In the genomic region with DNA sequence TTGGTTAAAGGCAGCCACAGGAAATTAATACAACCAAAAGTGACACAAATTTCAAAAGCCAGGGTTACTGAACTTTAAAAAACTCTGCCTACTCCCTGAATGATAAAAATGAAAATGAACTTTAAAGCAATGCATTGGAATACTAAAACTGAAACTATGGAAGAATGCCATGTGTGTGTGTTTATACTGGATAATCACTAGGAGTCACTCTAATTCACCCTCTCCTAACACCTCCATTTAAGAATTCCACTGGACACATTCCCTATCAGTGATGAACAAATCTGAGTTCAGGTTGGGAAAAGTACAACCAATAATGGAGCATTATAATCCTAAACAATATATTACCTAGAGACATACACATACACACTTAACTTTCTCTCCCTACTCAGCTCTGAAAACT, we compare ENCODE assay signal across 16 cellular contexts. TPM values are rescaled to one million over a fixed set of nuclear protein-coding genes. Genes with fewer than 3 reads are reported as not detected.
DNase-seq lines count a peak whose midpoint lies in the region; ATAC-seq lines count a peak whose summit lies in the region.
"Had no signal": no experiment of that assay in that cellular context is flagged by ENCODE, and none has a peak within 500 bp of the region (broad histone marks: within the 10 kb centered on the region; RNA-seq: fewer than 3 reads in every experiment).

No MANE protein-coding gene starts in this region.

- H4K20me1 ChIP-seq in GM23248 (ENCODE audit: insufficient read depth) = no peaks in the 10 kb centered on the region

- H3K9ac ChIP-seq in GM23248 = peak overlapping the region; percentile 11; the same call in 1 of the 2 replicates
- H3K9ac ChIP-seq: KMS-11 had no signal

- H3K4me3 ChIP-seq in GM23248 = no peak overlapping the region

- H3K9me3 ChIP-seq in GM23248 (ENCODE audit: low read depth) = no peaks in the 10 kb centered on the region

- no peak overlapping the region for H2AFZ ChIP-seq in GM23248

- peaks cover 10% of the 10 kb centered on the region; the same call in 1 of the 2 replicates for H3K4me1 ChIP-seq in GM23248 (ENCODE audit: insufficient read depth)

- H3K27ac Mint-ChIP-seq in immature natural killer cell = peak overlapping the region in 5 of 6 donors; percentile 26 to 76 (median 67)
- H3K27ac Mint-ChIP-seq in activated CD4-positive, alpha-beta memory T cell treated with anti-CD3 and anti-CD28 coated beads, Interleukin-2, amount 10 ng/mL, durations not matched to agents 7 days and 5 days = no peak overlapping the region
- no peak overlapping the region for H3K27ac Mint-ChIP-seq in activated naive CD4-positive, alpha-beta T cell treated with anti-CD3 and anti-CD28 coated beads for 36 hours
- H3K27ac Mint-ChIP-seq: activated B cell treated with CpG ODN at 0.5 μM for 24 hours, B cell had no signal

- H3K79me2 ChIP-seq in GM23248 (ENCODE audit: insufficient read depth) = peaks cover 52% of the 10 kb centered on the region

- intact Hi-C loops in head of caudate nucleus (cut with DNase I) = no loop called here
- intact Hi-C loops in activated naive CD4-positive, alpha-beta T cell treated with anti-CD3 and anti-CD28 coated beads for 36 hours (cut with micrococcal nuclease) = no loop called here

- H3K36me3 Mint-ChIP-seq in immature natural killer cell = peaks cover 16 to 36% (median 17%) of the 10 kb centered on the region in 3 donors
- peaks cover 46% of the 10 kb centered on the region for H3K36me3 Mint-ChIP-seq in activated CD4-positive, alpha-beta memory T cell treated with anti-CD3 and anti-CD28 coated beads, Interleukin-2, amount 10 ng/mL, durations not matched to agents 7 days and 5 days (ENCODE audit: low read depth)
- H3K36me3 Mint-ChIP-seq in activated naive CD4-positive, alpha-beta T cell treated with anti-CD3 and anti-CD28 coated beads for 36 hours (ENCODE audit: low read depth) = peaks cover 10% of the 10 kb centered on the region

- H3K27me3 Mint-ChIP-seq in immature natural killer cell (ENCODE audit: low read depth in 3 of 3) = peaks cover 0 to under 1% (median 0%) of the 10 kb centered on the region in 3 donors
- no peaks in the 10 kb centered on the region for H3K27me3 Mint-ChIP-seq in activated CD4-positive, alpha-beta memory T cell treated with anti-CD3 and anti-CD28 coated beads, Interleukin-2, amount 10 ng/mL, durations not matched to agents 7 days and 5 days
- H3K27me3 Mint-ChIP-seq in activated naive CD4-positive, alpha-beta T cell treated with anti-CD3 and anti-CD28 coated beads for 36 hours (ENCODE audit: low read depth) = no peaks in the 10 kb centered on the region
- H3K27me3 Mint-ChIP-seq: activated B cell treated with CpG ODN at 0.5 μM for 24 hours, B cell had no signal

- no peak overlapping the region for H3K4me3 Mint-ChIP-seq in immature natural killer cell
- no peak overlapping the region for H3K4me3 Mint-ChIP-seq in activated CD4-positive, alpha-beta memory T cell treated with anti-CD3 and anti-CD28 coated beads, Interleukin-2, amount 10 ng/mL, durations not matched to agents 7 days and 5 days
- no peak overlapping the region for H3K4me3 Mint-ChIP-seq in activated naive CD4-positive, alpha-beta T cell treated with anti-CD3 and anti-CD28 coated beads for 36 hours
- H3K4me3 Mint-ChIP-seq: activated B cell treated with CpG ODN at 0.5 μM for 24 hours, B cell had no signal

- POLR2A ChIA-PET in activated CD4-positive, alpha-beta memory T cell treated with anti-CD3 and anti-CD28 coated beads, Interleukin-2, amount 10 ng/mL, durations not matched to agents 7 days and 5 days (lab: Charles Lee) = no interaction called here

- H3K36me3 ChIP-seq in GM23248 (ENCODE audit: low read depth) = peaks cover 65% of the 10 kb centered on the region

- in situ Hi-C loops in GM23248 (cut with MboI) = no loop called here

- no peak overlapping the region for H3K4me2 ChIP-seq in GM23248 (ENCODE audit: unreplicated experiment)
- H3K4me2 ChIP-seq: KMS-11 had no signal

- ATAC-seq in HG02970 (IDR thresholded peaks at IDR 0.05; ENCODE audit: low FRiP score, unreplicated experiment) = no peak

- H3K9me2 ChIP-seq in GM23248 (ENCODE audit: insufficient read depth) = no peaks in the 10 kb centered on the region

- H3K9me3 Mint-ChIP-seq in immature natural killer cell = no peaks in the 10 kb centered on the region
- H3K9me3 Mint-ChIP-seq in activated CD4-positive, alpha-beta memory T cell treated with anti-CD3 and anti-CD28 coated beads, Interleukin-2, amount 10 ng/mL, durations not matched to agents 7 days and 5 days = no peaks in the 10 kb centered on the region
- no peaks in the 10 kb centered on the region for H3K9me3 Mint-ChIP-seq in activated naive CD4-positive, alpha-beta T cell treated with anti-CD3 and anti-CD28 coated beads for 36 hours
- H3K9me3 Mint-ChIP-seq: activated B cell treated with CpG ODN at 0.5 μM for 24 hours had no signal

- H3K27ac ChIP-seq in GM23248 = no peak overlapping the region
- H3K27ac ChIP-seq: KMS-11 had no signal

- peaks cover 30% of the 10 kb centered on the region for H3F3A ChIP-seq in GM23248 (ENCODE audit: insufficient read depth)

- DNase-seq in A172 (ENCODE audit: low spot score) (peak; percentile 27), GM23248 (peak; percentile 51), astrocyte of the hippocampus (ENCODE audit: low read depth, low spot score) (peak; percentile 13), immature natural killer cell (no peak), head of caudate nucleus (no peak)
- DNase-seq in activated CD4-positive, alpha-beta memory T cell treated with anti-CD3 and anti-CD28 coated beads, Interleukin-2, amount 10 ng/mL, durations not matched to agents 7 days and 5 days = no peak
- DNase-seq in activated naive CD4-positive, alpha-beta T cell treated with anti-CD3 and anti-CD28 coated beads for 36 hours = no peak
- DNase-seq: activated B cell treated with CpG ODN at 0.5 μM for 24 hours; activated CD8-positive, alpha-beta memory T cell treated with anti-CD3 and anti-CD28 coated beads, Interleukin-2, amount 50 U/mL, for 4 hours; cortex of kidney; mesendoderm; NCI-H1436 treated with DMSO at 0.1 percent for 48 hours; small intestine had no signal

- CTCF ChIA-PET in activated CD4-positive, alpha-beta memory T cell treated with anti-CD3 and anti-CD28 coated beads, Interleukin-2, amount 10 ng/mL, durations not matched to agents 7 days and 5 days (lab: Charles Lee) = interaction anchor here (2.0 kb wide), 1 partner anchor 97 kb away, joined by 6 read pairs; no protein-coding TSS in a partner anchor
- CTCF ChIA-PET in activated naive CD4-positive, alpha-beta T cell treated with anti-CD3 and anti-CD28 coated beads for 36 hours (lab: Charles Lee) = interaction anchor here (1.0 kb wide), 1 partner anchor 162 kb away, joined by 7 read pairs; no protein-coding TSS in a partner anchor

- H3K4me1 Mint-ChIP-seq in immature natural killer cell = peaks cover 13 to 18% of the 10 kb centered on the region in 2 donors
- peaks cover 9% of the 10 kb centered on the region for H3K4me1 Mint-ChIP-seq in activated CD4-positive, alpha-beta memory T cell treated with anti-CD3 and anti-CD28 coated beads, Interleukin-2, amount 10 ng/mL, durations not matched to agents 7 days and 5 days
- H3K4me1 Mint-ChIP-seq in activated naive CD4-positive, alpha-beta T cell treated with anti-CD3 and anti-CD28 coated beads for 36 hours (ENCODE audit: low read depth) = peaks cover 6% of the 10 kb centered on the region
- H3K4me1 Mint-ChIP-seq: activated B cell treated with CpG ODN at 0.5 μM for 24 hours, B cell had no signal

- no peaks in the 10 kb centered on the region for H3K27me3 ChIP-seq in GM23248 (replicated peaks; ENCODE audit: insufficient read depth)

RNA-seq across cellular contexts. Expression of a gene that starts 27.5 kb away (rescaled TPM):
- 45.4 and 60.1 TPM in 2 replicates for total RNA-seq in A172 (2014; rRNA removed; shearing (Covaris generic))
- total RNA-seq in GM23248 (2014; rRNA removed; shearing (Covaris generic)) = 1.8 and 4.3 TPM in 2 replicates
- 4.2 and 4.9 TPM in 2 replicates for polyA plus RNA-seq in GM23248 (2016; fragmentation: Nextera tagmentation; extraction: Ambion mirVana)
- 10 to 100 TPM; 63.6 to 85.2 (median 84.6) TPM for polyA plus RNA-seq in immature natural killer cell
- 10 to 100 TPM; 13.1 to 14.9 TPM for total RNA-seq in activated CD4-positive, alpha-beta memory T cell treated with anti-CD3 and anti-CD28 coated beads, Interleukin-2, amount 10 ng/mL, durations not matched to agents 7 days and 5 days
- 1 to 10 TPM; 3.5 to 3.7 TPM for total RNA-seq in activated naive CD4-positive, alpha-beta T cell treated with anti-CD3 and anti-CD28 coated beads for 36 hours

RNA-seq across cellular contexts. Expression of a gene that starts 29.4 kb away (rescaled TPM):
- total RNA-seq in A172 (2014; rRNA removed; shearing (Covaris generic)) = 111 and 121 TPM in 2 replicates
- 199 and 210 TPM in 2 replicates for total RNA-seq in GM23248 (2014; rRNA removed; shearing (Covaris generic))
- polyA plus RNA-seq in GM23248 (2016; fragmentation: Nextera tagmentation; extraction: Ambion mirVana) (79.5 and 79.9 TPM in 2 replicates), immature natural killer cell (10 to 100 TPM; 28.0 to 33.7 (median 29.8) TPM)
- total RNA-seq in activated CD4-positive, alpha-beta memory T cell treated with anti-CD3 and anti-CD28 coated beads, Interleukin-2, amount 10 ng/mL, durations not matched to agents 7 days and 5 days = 10 to 100 TPM; 33.0 to 33.2 TPM
- 10 to 100 TPM; 19.5 to 21.0 TPM for total RNA-seq in activated naive CD4-positive, alpha-beta T cell treated with anti-CD3 and anti-CD28 coated beads for 36 hours

RNA-seq across cellular contexts. Expression of a gene that starts 39.6 kb away (rescaled TPM):
- 79.0 and 79.3 TPM in 2 replicates for total RNA-seq in A172 (2014; rRNA removed; shearing (Covaris generic))
- 66.9 and 113 TPM in 2 replicates for total RNA-seq in GM23248 (2014; rRNA removed; shearing (Covaris generic))
- polyA plus RNA-seq in GM23248 (2016; fragmentation: Nextera tagmentation; extraction: Ambion mirVana) = 123 and 127 TPM in 2 replicates
- polyA plus RNA-seq in immature natural killer cell = 10 to 100 TPM; 47.8 to 87.9 (median 62.6) TPM
- 10 to 100 TPM; 68.2 to 75.6 TPM for total RNA-seq in activated CD4-positive, alpha-beta memory T cell treated with anti-CD3 and anti-CD28 coated beads, Interleukin-2, amount 10 ng/mL, durations not matched to agents 7 days and 5 days
- total RNA-seq in activated naive CD4-positive, alpha-beta T cell treated with anti-CD3 and anti-CD28 coated beads for 36 hours = 10 to 100 TPM; 46.7 to 47.6 TPM

Comparison
In these comparisons a context has a peak if more than half of its experiments do, and no peak if none do; other contexts are left out.
1. DNase-seq: peak in A172 (single experiment), GM23248 (single experiment) and astrocyte of the hippocampus (single experiment); none in immature natural killer cell (0 of 3), head of caudate nucleus (0 of 42), activated CD4-positive, alpha-beta memory T cell treated with anti-CD3 and anti-CD28 coated beads, Interleukin-2, amount 10 ng/mL, durations not matched to agents 7 days and 5 days (single experiment) and activated naive CD4-positive, alpha-beta T cell treated with anti-CD3 and anti-CD28 coated beads for 36 hours (single experiment).
2. H3K27ac Mint-ChIP-seq: peak in immature natural killer cell (5 of 6); none in activated CD4-positive, alpha-beta memory T cell treated with anti-CD3 and anti-CD28 coated beads, Interleukin-2, amount 10 ng/mL, durations not matched to agents 7 days and 5 days (single experiment) and activated naive CD4-positive, alpha-beta T cell treated with anti-CD3 and anti-CD28 coated beads for 36 hours (single experiment).